In the genomic region with DNA sequence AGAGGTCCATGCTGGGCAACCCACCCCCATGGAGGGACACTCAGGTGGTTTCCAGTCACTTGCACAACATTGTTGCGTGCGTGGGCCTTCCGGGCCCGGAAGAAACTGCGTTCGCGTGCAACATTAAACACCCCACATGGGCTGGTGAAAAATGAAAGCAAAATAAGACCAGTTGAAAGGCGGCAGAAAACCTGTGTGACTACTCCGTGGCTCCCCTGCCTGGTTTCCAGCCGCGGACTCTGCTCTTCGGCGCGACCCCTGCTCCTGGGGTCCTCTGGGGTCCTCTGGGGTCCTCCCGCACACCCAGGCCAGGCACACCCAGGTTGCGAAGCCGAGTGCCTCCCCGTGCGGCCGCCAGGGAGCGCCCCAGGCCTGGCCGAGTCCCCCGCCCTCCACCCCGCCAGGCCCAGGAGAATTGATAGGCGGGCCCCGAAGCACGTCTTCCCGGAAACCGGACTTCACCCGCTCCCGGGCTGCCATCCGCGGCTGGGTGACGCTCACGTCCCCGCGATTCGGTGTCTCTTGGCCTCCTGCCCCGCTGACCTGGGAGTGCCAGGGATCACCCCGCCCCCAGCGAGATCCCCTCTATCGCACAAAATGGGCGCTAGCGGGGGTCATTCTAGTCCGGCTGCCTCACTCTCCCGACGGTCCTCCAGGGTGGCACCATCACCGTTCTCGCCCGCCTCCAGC, we compare ENCODE assay signal across 8 cellular contexts. TPM values are rescaled to one million over a fixed set of nuclear protein-coding genes. Genes with fewer than 3 reads are reported as not detected.
DNase-seq lines count a peak whose midpoint lies in the region; ATAC-seq lines count a peak whose summit lies in the region.

No MANE protein-coding gene starts in this region.

- H3K9me3 Mint-ChIP-seq in activated CD4-positive, alpha-beta T cell treated with anti-CD3 and anti-CD28 coated beads, Interleukin-2, amount 10 ng/mL, durations not matched to agents 7 days and 5 days, result no peaks in the 10 kb centered on the region
- H3K9me3 Mint-ChIP-seq in stimulated activated naive CD8-positive, alpha-beta T cell treated with anti-CD3 and anti-CD28 coated beads, Interleukin-15, Interleukin-2, amounts not matched to agents 100 ng/mL and 50 ng/mL, for 24 hours, result no peaks in the 10 kb centered on the region

- no peaks in the 10 kb centered on the region for H3K9me3 ChIP-seq in effector memory CD4-positive, alpha-beta T cell (ENCODE audit: control insufficient read depth, low read length)

- H3K4me3 ChIP-seq in effector memory CD4-positive, alpha-beta T cell (ENCODE audit: insufficient read depth, low read depth, low read length, poor library complexity, severe bottlenecking), result peak overlapping the region; percentile 73

- H3K36me3 Mint-ChIP-seq in activated CD4-positive, alpha-beta T cell treated with anti-CD3 and anti-CD28 coated beads, Interleukin-2, amount 10 ng/mL, durations not matched to agents 7 days and 5 days (ENCODE audit: low read depth), result peaks cover 9% of the 10 kb centered on the region
- H3K36me3 Mint-ChIP-seq in stimulated activated naive CD8-positive, alpha-beta T cell treated with anti-CD3 and anti-CD28 coated beads, Interleukin-15, Interleukin-2, amounts not matched to agents 100 ng/mL and 50 ng/mL, for 24 hours (ENCODE audit: low read depth), result no peaks in the 10 kb centered on the region

- no peaks in the 10 kb centered on the region for H3K27me3 Mint-ChIP-seq in activated CD4-positive, alpha-beta T cell treated with anti-CD3 and anti-CD28 coated beads, Interleukin-2, amount 10 ng/mL, durations not matched to agents 7 days and 5 days
- no peaks in the 10 kb centered on the region for H3K27me3 Mint-ChIP-seq in stimulated activated naive CD8-positive, alpha-beta T cell treated with anti-CD3 and anti-CD28 coated beads, Interleukin-15, Interleukin-2, amounts not matched to agents 100 ng/mL and 50 ng/mL, for 24 hours

- peak overlapping the region; percentile 78 for H3K4me3 Mint-ChIP-seq in activated CD4-positive, alpha-beta T cell treated with anti-CD3 and anti-CD28 coated beads, Interleukin-2, amount 10 ng/mL, durations not matched to agents 7 days and 5 days
- H3K4me3 Mint-ChIP-seq in stimulated activated naive CD8-positive, alpha-beta T cell treated with anti-CD3 and anti-CD28 coated beads, Interleukin-15, Interleukin-2, amounts not matched to agents 100 ng/mL and 50 ng/mL, for 24 hours, result peak overlapping the region; percentile 85

- DNase-seq in DMS53 treated with DMSO at 0.1 percent for 48 hours (lab: John Stamatoyannopoulos, UW; ENCODE audit: unreplicated experiment) (peak; percentile 71), LoVo (ENCODE audit: low spot score) (peak; percentile 73), myocyte (ENCODE audit: low read depth) (peak; percentile 51), NCI-H82 treated with DMSO at 0.1 percent for 48 hours (lab: John Stamatoyannopoulos, UW; ENCODE audit: unreplicated experiment) (no peak)
- DNase-seq in activated CD4-positive, alpha-beta T cell treated with anti-CD3 and anti-CD28 coated beads, Interleukin-2, amount 10 ng/mL, durations not matched to agents 7 days and 5 days, result peak; percentile 65
- peak; percentile 56 to 64 (median 62) for DNase-seq in effector memory CD4-positive, alpha-beta T cell

- POLR2A ChIA-PET in activated CD4-positive, alpha-beta T cell treated with anti-CD3 and anti-CD28 coated beads, Interleukin-2, amount 10 ng/mL, durations not matched to agents 7 days and 5 days (lab: Charles Lee), result no interaction called here

- H3K4me1 ChIP-seq in effector memory CD4-positive, alpha-beta T cell (ENCODE audit: control insufficient read depth, insufficient read depth, low read length, poor library complexity, severe bottlenecking), result peaks cover 9% of the 10 kb centered on the region

- CTCF ChIA-PET in activated CD4-positive, alpha-beta T cell treated with anti-CD3 and anti-CD28 coated beads, Interleukin-2, amount 10 ng/mL, durations not matched to agents 7 days and 5 days (lab: Charles Lee), result interaction anchor here (1.7 kb wide), 1 partner anchor 31 kb away, joined by 10 read pairs; no protein-coding TSS in a partner anchor

- H3K4me1 Mint-ChIP-seq in activated CD4-positive, alpha-beta T cell treated with anti-CD3 and anti-CD28 coated beads, Interleukin-2, amount 10 ng/mL, durations not matched to agents 7 days and 5 days, result peaks cover 37% of the 10 kb centered on the region
- H3K4me1 Mint-ChIP-seq in stimulated activated naive CD8-positive, alpha-beta T cell treated with anti-CD3 and anti-CD28 coated beads, Interleukin-15, Interleukin-2, amounts not matched to agents 100 ng/mL and 50 ng/mL, for 24 hours (ENCODE audit: low read depth), result peaks cover 46% of the 10 kb centered on the region

- ATAC-seq in GM21529 (IDR thresholded peaks at IDR 0.05; ENCODE audit: unreplicated experiment), result peak; percentile 82

- peak overlapping the region; percentile 93 for H3K27ac ChIP-seq in effector memory CD4-positive, alpha-beta T cell (ENCODE audit: insufficient read depth, low read length, poor library complexity, severe bottlenecking)

- H3K27me3 ChIP-seq in effector memory CD4-positive, alpha-beta T cell (replicated peaks; ENCODE audit: control insufficient read depth, insufficient read depth, low read length, poor library complexity, severe bottlenecking), result no peaks in the 10 kb centered on the region

- H3K36me3 ChIP-seq in effector memory CD4-positive, alpha-beta T cell (ENCODE audit: control insufficient read depth, insufficient read depth, low read length), result no peaks in the 10 kb centered on the region

- H3K27ac Mint-ChIP-seq in activated CD4-positive, alpha-beta T cell treated with anti-CD3 and anti-CD28 coated beads, Interleukin-2, amount 10 ng/mL, durations not matched to agents 7 days and 5 days, result peak overlapping the region; percentile 94
- H3K27ac Mint-ChIP-seq in stimulated activated naive CD8-positive, alpha-beta T cell treated with anti-CD3 and anti-CD28 coated beads, Interleukin-15, Interleukin-2, amounts not matched to agents 100 ng/mL and 50 ng/mL, for 24 hours, result peak overlapping the region; percentile 97

RNA-seq across cellular contexts. Expression of a gene that starts 1.9 kb away (rescaled TPM):
- total RNA-seq in activated CD4-positive, alpha-beta T cell treated with anti-CD3 and anti-CD28 coated beads, Interleukin-2, amount 10 ng/mL, durations not matched to agents 7 days and 5 days, result under 1 TPM; 0.07 to 0.10 TPM
- total RNA-seq in myocyte, result not detected in 2 replicates
- polyA plus RNA-seq in myocyte (2012), result not detected
